9 cellular contexts compared by ENCODE assay signal in the genomic region with DNA sequence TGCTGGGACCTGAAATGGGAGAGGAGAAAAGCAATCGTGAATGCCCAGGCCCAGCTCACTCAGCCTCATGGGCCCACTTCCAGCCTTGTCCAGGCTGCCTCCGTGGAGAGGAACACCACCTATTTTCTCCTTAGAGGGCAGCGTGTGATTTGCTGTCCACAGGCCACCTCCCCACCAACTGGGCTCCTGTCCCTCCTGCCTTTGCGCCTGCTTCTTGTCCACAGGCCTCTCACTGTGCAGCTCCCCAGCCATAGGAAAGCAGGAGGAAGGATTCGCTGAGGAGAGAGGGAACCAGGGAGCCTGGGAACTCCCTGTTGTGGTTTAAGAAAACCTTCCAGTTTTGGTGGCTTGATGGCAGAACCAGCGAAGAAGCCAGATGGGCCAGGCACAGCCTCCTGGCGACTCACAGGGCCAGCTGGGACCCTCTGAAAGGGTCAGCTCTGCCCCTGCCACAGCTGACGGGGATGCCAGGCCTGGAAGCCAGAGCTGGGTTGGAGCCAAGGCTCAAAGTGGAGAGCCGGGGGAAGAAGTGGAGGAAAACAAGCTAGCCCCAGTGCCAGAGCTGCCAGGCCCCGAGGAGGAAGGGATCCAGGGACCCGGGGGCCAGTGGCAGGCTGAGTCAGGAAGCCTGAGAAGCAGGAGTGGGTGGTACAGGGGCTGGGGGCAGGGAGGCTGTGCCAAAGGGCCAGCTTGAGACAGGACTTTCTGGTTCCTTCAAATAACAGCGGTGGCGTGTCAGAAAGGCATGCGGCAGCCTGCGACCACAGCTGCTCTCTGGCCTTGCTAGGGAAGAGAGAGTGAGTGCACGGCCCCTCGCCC. TPM values are rescaled to one million over a fixed set of nuclear protein-coding genes. Genes with fewer than 3 reads are reported as not detected.
A peak's percentile ranks its signal among the peaks of the same experiment; 100 is the strongest.
DNase-seq lines count a peak whose midpoint lies in the region; ATAC-seq and TF ChIP-seq lines count a peak whose summit lies in the region.
"Had no signal": no experiment of that assay in that cellular context is flagged by ENCODE, and none has a peak within 500 bp of the region (broad histone marks: within the 10 kb centered on the region; RNA-seq: fewer than 3 reads in every experiment).

No MANE protein-coding gene starts in this region.

- peak overlapping the region; percentile 43 for H3K4me2 ChIP-seq in osteoblast (ENCODE audit: insufficient read depth, low read length)

- no peaks in the 10 kb centered on the region for H3K9me3 ChIP-seq in SJCRH30 (replicated peaks)
- H3K9me3 ChIP-seq in osteoblast (ENCODE audit: low read depth, low read length), result no peaks in the 10 kb centered on the region

- H3K27ac ChIP-seq in C4-2B (peak overlapping the region; percentile 64), SJCRH30 (peak overlapping the region; percentile 19; the same call in 1 of the 2 replicates), osteoblast (ENCODE audit: low read depth, low read length) (peak overlapping the region; percentile 98)

- H2AFZ ChIP-seq in osteoblast (ENCODE audit: low read length), result no peak overlapping the region

- H4K20me1 ChIP-seq in osteoblast (ENCODE audit: insufficient read depth, low read length), result peaks cover 13% of the 10 kb centered on the region

- H3K4me1 ChIP-seq in SJCRH30 (peaks cover 10% of the 10 kb centered on the region), osteoblast (ENCODE audit: insufficient read depth, low read length) (peaks cover 62% of the 10 kb centered on the region)

- no peak for ATAC-seq in GM18861 (IDR thresholded peaks at IDR 0.05; ENCODE audit: unreplicated experiment)

- H3K36me3 ChIP-seq in SJCRH30, result no peaks in the 10 kb centered on the region
- peaks cover 41% of the 10 kb centered on the region for H3K36me3 ChIP-seq in osteoblast (ENCODE audit: insufficient read depth, low read length)

- H3K4me3 ChIP-seq in SJCRH30, result no peak overlapping the region
- peak overlapping the region; percentile 5 for H3K4me3 ChIP-seq in osteoblast (ENCODE audit: insufficient read depth, low read length)

- no peaks in the 10 kb centered on the region for H3K27me3 ChIP-seq in SJCRH30
- no peaks in the 10 kb centered on the region for H3K27me3 ChIP-seq in osteoblast (ENCODE audit: insufficient read depth, low read length)

- no peak for TF ChIP-seq CTCF in C4-2B (conservative IDR thresholded peaks at IDR 0.05)
- TF ChIP-seq CTCF in osteoblast (IDR thresholded peaks at IDR 0.05; ENCODE audit: extremely low read depth, low read depth, low read length), result no peak

- DNase-seq in SJCRH30, result no peak
- peak; percentile 39 for DNase-seq in fibroblast of gingiva (ENCODE audit: low read depth)
- DNase-seq in osteoblast (ENCODE audit: insufficient read length, low spot score, missing footprints), result peak; percentile 96
- DNase-seq in H4 (ENCODE audit: low spot score), result no peak
- no peak for DNase-seq in activated CD4-positive, CD25-positive, alpha-beta regulatory T cell treated with anti-CD3 and anti-CD28 coated beads, Interleukin-2, amount 50 U/mL, for 72 hours
- no peak for DNase-seq in kidney glomerular epithelial cell (lab: John Stamatoyannopoulos, UW)
- DNase-seq: NCI-H146 had no signal

- H3K79me2 ChIP-seq in osteoblast (ENCODE audit: insufficient read depth, low read length), result peaks cover 85% of the 10 kb centered on the region

RNA-seq across cellular contexts. Expression of a gene that starts 9.9 kb away (rescaled TPM):
- total RNA-seq in SJCRH30 (2014; rRNA removed; shearing (Covaris generic)), result 10.3 and 11.2 TPM in 2 replicates
- total RNA-seq in osteoblast, result 155 and 187 TPM in 2 replicates
- 57.1 and 70.5 TPM in 2 replicates for total RNA-seq in H4 (2014; rRNA removed; shearing (Covaris generic))

RNA-seq across cellular contexts. Expression of a gene that starts 12.1 kb away (rescaled TPM):
- total RNA-seq in SJCRH30 (2014; rRNA removed; shearing (Covaris generic)), result 49.8 and 57.9 TPM in 2 replicates
- 23.2 and 24.2 TPM in 2 replicates for total RNA-seq in osteoblast
- total RNA-seq in H4 (2014; rRNA removed; shearing (Covaris generic)), result 39.6 and 40.2 TPM in 2 replicates

RNA-seq across cellular contexts. Expression of a gene that starts 12.4 kb away (rescaled TPM):
- total RNA-seq in SJCRH30 (2014; rRNA removed; shearing (Covaris generic)), result 125 and 149 TPM in 2 replicates
- total RNA-seq in osteoblast, result 85.7 and 97.0 TPM in 2 replicates
- 120 and 187 TPM in 2 replicates for total RNA-seq in H4 (2014; rRNA removed; shearing (Covaris generic))

RNA-seq across cellular contexts. Expression of a gene that starts 21.6 kb away (rescaled TPM):
- total RNA-seq in SJCRH30 (2014; rRNA removed; shearing (Covaris generic)), result 0.24 and 0.25 TPM in 2 replicates
- total RNA-seq in osteoblast, result 0.36 TPM in 1 of 2 replicates, not detected in the other
- total RNA-seq in H4 (2014; rRNA removed; shearing (Covaris generic)), result 0.37 TPM in 1 of 2 replicates, not detected in the other

Comparison
In these comparisons a context has a peak if more than half of its experiments do, and no peak if none do; other contexts are left out.
1. H3K27ac ChIP-seq: peak in every context shown above with its lines; median percentile 98 in osteoblast; 64 in C4-2B; 19 in SJCRH30.
2. DNase-seq: peak in fibroblast of gingiva (single experiment) and osteoblast (single experiment); none in SJCRH30 (0 of 2), H4 (single experiment), activated CD4-positive, CD25-positive, alpha-beta regulatory T cell treated with anti-CD3 and anti-CD28 coated beads, Interleukin-2, amount 50 U/mL, for 72 hours (single experiment) and kidney glomerular epithelial cell (single experiment).